In genomic region chr5:32123058-32123805, GRCh38 we compare ENCODE assay signal across 15 cellular contexts. TPM values are rescaled to one million over a fixed set of nuclear protein-coding genes. Genes with fewer than 3 reads are reported as not detected.
DNase-seq lines count a peak whose midpoint lies in the region; ATAC-seq lines count a peak whose summit lies in the region.
"Had no signal": no experiment of that assay in that cellular context is flagged by ENCODE, and none has a peak within 500 bp of the region (broad histone marks: within the 10 kb centered on the region; RNA-seq: fewer than 3 reads in every experiment).

No MANE protein-coding gene starts in this region.

- intact Hi-C loops in Right ventricle myocardium inferior (cut with DNase I) (no loop called here), cardiac septum (cut with DNase I) (no loop called here)

- peaks cover 32% of the 10 kb centered on the region for H3K36me3 Mint-ChIP-seq in central memory CD8-positive, alpha-beta T cell (ENCODE audit: insufficient read depth)

- DNase-seq in Right ventricle myocardium inferior (ENCODE audit: missing footprints) (no peak), cardiac septum (ENCODE audit: low spot score) (no peak), substantia nigra (lab: John Stamatoyannopoulos, UW) (no peak), NCI-H748 treated with DMSO at 0.1 percent for 48 hours (lab: John Stamatoyannopoulos, UW) (no peak), epidermal melanocyte (ENCODE audit: insufficient read length, low spot score) (no peak)
- no peak for DNase-seq in central memory CD8-positive, alpha-beta T cell (ENCODE audit: low spot score in 2 of 2)
- DNase-seq: effector memory CD4-positive, alpha-beta T cell; foreskin fibroblast; KBM-7; NCI-H524; T1000 had no signal

- H3K27ac Mint-ChIP-seq in central memory CD8-positive, alpha-beta T cell (ENCODE audit: low read depth) = peak overlapping the region; percentile 71
- H3K27ac Mint-ChIP-seq: activated T-helper 2 cell treated with anti-CD3 and anti-CD28 coated beads, Interferon-gamma antibody, Interleukin-2, Interleukin-4, amounts not matched to agents 10 μg/mL and 5 μg/mL and 100 μg/mL, durations not matched to agents 14 hours and 24 hours and 36 hours had no signal

- no peaks in the 10 kb centered on the region for H3K27me3 Mint-ChIP-seq in central memory CD8-positive, alpha-beta T cell

- H3K27ac ChIP-seq in substantia nigra (ENCODE audit: low read depth, low read length, poor library complexity, severe bottlenecking) = peak overlapping the region; percentile 7
- H3K27ac ChIP-seq: parathyroid adenoma had no signal

- no peak overlapping the region for H3K4me3 Mint-ChIP-seq in central memory CD8-positive, alpha-beta T cell

- H3K4me1 Mint-ChIP-seq in central memory CD8-positive, alpha-beta T cell = peaks cover 29% of the 10 kb centered on the region

- H3K9me3 Mint-ChIP-seq in central memory CD8-positive, alpha-beta T cell = no peaks in the 10 kb centered on the region
- H3K9me3 Mint-ChIP-seq: activated T-helper 2 cell treated with anti-CD3 and anti-CD28 coated beads, Interferon-gamma antibody, Interleukin-2, Interleukin-4, amounts not matched to agents 10 μg/mL and 5 μg/mL and 100 μg/mL, durations not matched to agents 14 hours and 24 hours and 36 hours had no signal

- ATAC-seq in Right ventricle myocardium inferior (peak; percentile 29), HG03159 (IDR thresholded peaks at IDR 0.05; ENCODE audit: unreplicated experiment) (peak; percentile 45), HG02763 (IDR thresholded peaks at IDR 0.05; ENCODE audit: unreplicated experiment) (no peak)
- ATAC-seq in central memory CD8-positive, alpha-beta T cell (replicated peaks; ENCODE audit: extremely low read depth, poor library complexity, severe bottlenecking) = no peak

RNA-seq across cellular contexts. Expression of gene GOLPH3, which starts 50.9 kb away (rescaled TPM):
- total RNA-seq in Right ventricle myocardium inferior = 42.3 TPM
- 52.0 TPM for total RNA-seq in cardiac septum

Comparison
In these comparisons a context has a peak if more than half of its experiments do, and no peak if none do; other contexts are left out.
1. ATAC-seq: peak in Right ventricle myocardium inferior (single experiment) and HG03159 (single experiment); none in central memory CD8-positive, alpha-beta T cell (single experiment) and HG02763 (single experiment).